ENCODE assay signal across 12 cellular contexts in the genomic region with DNA sequence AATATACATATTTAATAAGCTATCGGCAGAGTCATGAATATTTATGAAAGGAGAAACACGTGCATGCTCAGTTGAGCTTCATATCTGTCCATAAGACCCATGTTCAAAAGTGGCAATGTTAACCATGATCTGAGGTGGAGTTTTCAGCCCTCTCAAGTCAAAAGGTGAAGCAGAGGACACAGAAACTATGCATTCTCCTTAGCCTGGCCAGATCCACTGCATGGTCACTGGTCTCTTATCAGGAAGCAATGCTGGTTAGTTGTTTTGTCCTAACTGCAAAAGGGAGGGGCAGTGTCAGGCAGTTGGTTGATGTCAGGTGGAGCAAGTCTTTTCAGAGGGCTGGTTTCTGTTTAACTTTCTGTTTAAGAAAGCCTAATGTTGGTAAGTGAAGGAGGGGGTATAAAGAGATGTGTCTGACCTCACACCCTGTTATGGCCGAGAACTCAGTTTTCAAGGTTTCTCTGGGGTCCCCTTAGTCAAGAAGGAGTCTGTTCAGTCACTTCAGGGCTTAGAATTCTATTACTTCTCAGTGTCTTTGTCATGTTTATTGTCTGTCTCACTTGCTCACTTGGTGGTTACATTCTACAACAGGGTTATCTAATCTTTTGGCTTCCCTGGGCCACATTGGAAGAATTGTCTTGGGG. TPM values are rescaled to one million over a fixed set of nuclear protein-coding genes. Genes with fewer than 3 reads are reported as not detected.
DNase-seq lines count a peak whose midpoint lies in the region; ATAC-seq and TF ChIP-seq lines count a peak whose summit lies in the region.
"Had no signal": no experiment of that assay in that cellular context is flagged by ENCODE, and none has a peak within 500 bp of the region (broad histone marks: within the 10 kb centered on the region; RNA-seq: fewer than 3 reads in every experiment).

No MANE protein-coding gene starts in this region.

- H3K4me3 Mint-ChIP-seq in H9: peak overlapping the region in 1 of 2 experiments; percentile 18; a peak in 1 of 5 replicates
- no peak overlapping the region for H3K4me3 Mint-ChIP-seq in activated naive CD8-positive, alpha-beta T cell treated with anti-CD3 and anti-CD28 coated beads, Interleukin-2, amount 10 ng/mL, durations not matched to agents 7 days and 5 days

- H3K14ac ChIP-seq in H9 (ENCODE audit: insufficient read depth, low read length): no peak overlapping the region

- no peak overlapping the region for H2BK15ac ChIP-seq in H9 (ENCODE audit: low read depth, low read length)
- no peak overlapping the region for H2BK15ac ChIP-seq in mesendoderm (replicated peaks; ENCODE audit: low read depth)

- no peaks in the 10 kb centered on the region for H3K23me2 ChIP-seq in H9 (ENCODE audit: insufficient read length, low read depth, low read length, poor library complexity, severe bottlenecking)

- TF ChIP-seq CTCF in H9 (conservative IDR thresholded peaks at IDR 0.05) (no peak), WERI-Rb-1 (IDR thresholded peaks at IDR 0.05; ENCODE audit: low read depth, low read length) (no peak)

- H3K27ac Mint-ChIP-seq in H9: peak overlapping the region; percentile 46 to 91 (median 60); a peak in 6 of 7 replicates
- peak overlapping the region; percentile 74 for H3K27ac Mint-ChIP-seq in activated naive CD8-positive, alpha-beta T cell treated with anti-CD3 and anti-CD28 coated beads, Interleukin-2, amount 10 ng/mL, durations not matched to agents 7 days and 5 days

- no peak overlapping the region for H3T11ph ChIP-seq in H9 (ENCODE audit: low read length)

- no peaks in the 10 kb centered on the region for H4K20me1 ChIP-seq in H9 (ENCODE audit: control insufficient read depth, insufficient read depth, insufficient read length)

- no peaks in the 10 kb centered on the region for H3K9me3 ChIP-seq in H9 (ENCODE audit: control insufficient read depth, low read depth, low read length)
- no peaks in the 10 kb centered on the region for H3K9me3 ChIP-seq in WERI-Rb-1 (ENCODE audit: severe bottlenecking)
- H3K9me3 ChIP-seq: gastrocnemius medialis had no signal

- peaks cover 15 to 39% (median 36%) of the 10 kb centered on the region in 3 experiments; a peak in 6 of 7 replicates for H3K36me3 Mint-ChIP-seq in H9 (ENCODE audit: insufficient read depth in 1 of 3, low read depth in 3 of 3)
- H3K36me3 Mint-ChIP-seq in activated naive CD8-positive, alpha-beta T cell treated with anti-CD3 and anti-CD28 coated beads, Interleukin-2, amount 10 ng/mL, durations not matched to agents 7 days and 5 days: peaks cover 12% of the 10 kb centered on the region

- DNase-seq in H9 (no peak), mesendoderm (peak; percentile 51), 8988T (no peak), WERI-Rb-1 (no peak)
- no peak for DNase-seq in activated naive CD8-positive, alpha-beta T cell treated with anti-CD3 and anti-CD28 coated beads, Interleukin-2, amount 10 ng/mL, durations not matched to agents 7 days and 5 days
- DNase-seq: activated CD8-positive, alpha-beta memory T cell treated with anti-CD3 and anti-CD28 coated beads for 24 hours; anterior cingulate cortex; gastrocnemius medialis had no signal

- no peaks in the 10 kb centered on the region for H3K79me2 ChIP-seq in H9 (ENCODE audit: insufficient read depth, low read length)
- peaks cover 5% of the 10 kb centered on the region for H3K79me2 ChIP-seq in mesendoderm (ENCODE audit: control insufficient read depth, insufficient read depth, low read length)

- H3K79me1 ChIP-seq in H9 (ENCODE audit: insufficient read depth, low read depth, low read length, poor library complexity, severe bottlenecking) (no peaks in the 10 kb centered on the region), mesendoderm (ENCODE audit: low read length) (peaks cover 8% of the 10 kb centered on the region)

- H3K23ac ChIP-seq in H9 (ENCODE audit: insufficient read length, low read depth, low read length) (no peak overlapping the region), mesendoderm (ENCODE audit: low read length) (no peak overlapping the region)

- no peak overlapping the region for H2AFZ ChIP-seq in H9 (ENCODE audit: low read length)

- no peak overlapping the region for H2BK12ac ChIP-seq in H9 (ENCODE audit: insufficient read length, low read depth, low read length)

- no peak overlapping the region for H4K8ac ChIP-seq in H9 (replicated peaks; ENCODE audit: insufficient read length, low read depth, low read length)
- no peak overlapping the region for H4K8ac ChIP-seq in mesendoderm (ENCODE audit: low read depth, low read length)

- H3K18ac ChIP-seq in H9 (ENCODE audit: insufficient read length, low read depth, low read length): no peak overlapping the region
- H3K18ac ChIP-seq in mesendoderm (ENCODE audit: low read length): no peak overlapping the region

- H3K9ac ChIP-seq in H9 (ENCODE audit: extremely low read depth, insufficient read length, low read length): no peak overlapping the region
- H3K9ac ChIP-seq in mesendoderm (ENCODE audit: low read length): no peak overlapping the region

- peak; percentile 72 for ATAC-seq in GM18498 (IDR thresholded peaks at IDR 0.05; ENCODE audit: unreplicated experiment)
- no peak for ATAC-seq in activated naive CD8-positive, alpha-beta T cell treated with anti-CD3 and anti-CD28 coated beads, Interleukin-2, amount 10 ng/mL, durations not matched to agents 7 days and 5 days (ENCODE audit: low read depth)
- no peak for ATAC-seq in GM19351 (IDR thresholded peaks at IDR 0.05; ENCODE audit: unreplicated experiment)
- ATAC-seq: gastrocnemius medialis had no signal

- H2AK5ac ChIP-seq in H9 (ENCODE audit: insufficient read length, low read length) (no peak overlapping the region), mesendoderm (ENCODE audit: low read length) (no peak overlapping the region)

- peaks cover 3% of the 10 kb centered on the region for H3K36me3 ChIP-seq in mesendoderm (ENCODE audit: control insufficient read depth, insufficient read depth, low read length)
- peaks cover 40% of the 10 kb centered on the region for H3K36me3 ChIP-seq in WERI-Rb-1

- no peak overlapping the region for H3K4ac ChIP-seq in H9 (ENCODE audit: low read depth, low read length)
- no peak overlapping the region for H3K4ac ChIP-seq in mesendoderm (ENCODE audit: low read depth, low read length)

- H2BK5ac ChIP-seq in H9 (ENCODE audit: insufficient read length, low read length) (no peak overlapping the region), mesendoderm (ENCODE audit: low read length) (no peak overlapping the region)

- no peak overlapping the region for H3K4me3 ChIP-seq in mesendoderm (ENCODE audit: low read length)
- H3K4me3 ChIP-seq in WERI-Rb-1 (ENCODE audit: low read depth, low read length): no peak overlapping the region
- H3K4me3 ChIP-seq: gastrocnemius medialis, smooth muscle cell had no signal

- no peak overlapping the region for H3K27ac ChIP-seq in H9 (ENCODE audit: insufficient read length, low read depth, low read length)
- H3K27ac ChIP-seq in mesendoderm (ENCODE audit: low read depth, low read length): no peak overlapping the region
- no peak overlapping the region for H3K27ac ChIP-seq in WERI-Rb-1
- H3K27ac ChIP-seq: gastrocnemius medialis, HL-60 had no signal

- H3K4me2 ChIP-seq in H9 (ENCODE audit: insufficient read depth, insufficient read length, low read length) (no peak overlapping the region), mesendoderm (ENCODE audit: low read length) (no peak overlapping the region)
- H3K4me2 ChIP-seq: smooth muscle cell had no signal

- H3K27me3 Mint-ChIP-seq in H9 (ENCODE audit: low read depth): no peaks in the 10 kb centered on the region
- H3K27me3 Mint-ChIP-seq in activated naive CD8-positive, alpha-beta T cell treated with anti-CD3 and anti-CD28 coated beads, Interleukin-2, amount 10 ng/mL, durations not matched to agents 7 days and 5 days: no peaks in the 10 kb centered on the region

- no peak overlapping the region for H3K56ac ChIP-seq in H9 (ENCODE audit: insufficient read length, low read depth, low read length)
- H3K56ac ChIP-seq in mesendoderm (ENCODE audit: low read length): no peak overlapping the region

- H4K91ac ChIP-seq in H9 (ENCODE audit: insufficient read length, low read depth, low read length): no peak overlapping the region

- H3K27me3 ChIP-seq in H9 (ENCODE audit: insufficient read depth, low read length) (no peaks in the 10 kb centered on the region), mesendoderm (ENCODE audit: insufficient read depth, low read length, poor library complexity) (no peaks in the 10 kb centered on the region), WERI-Rb-1 (ENCODE audit: insufficient read depth, low read depth, severe bottlenecking) (no peaks in the 10 kb centered on the region)
- H3K27me3 ChIP-seq: gastrocnemius medialis had no signal

- no CpG with 5 or more reads among the region's 3 CpGs for WGBS in H9 (ENCODE audit: extremely low coverage, insufficient read length, low lambda C conversion rate)
- no CpG with 5 or more reads among the region's 3 CpGs for WGBS in mesendoderm (ENCODE audit: extremely low coverage, insufficient coverage, low lambda C conversion rate)

- POLR2A ChIA-PET in activated naive CD8-positive, alpha-beta T cell treated with anti-CD3 and anti-CD28 coated beads, Interleukin-2, amount 10 ng/mL, durations not matched to agents 7 days and 5 days (lab: Charles Lee): interaction anchor here (0.6 to 1.2 kb wide), 4 partner anchors 11 to 202 kb away, joined by 3 to 6 read pairs (median 4); no protein-coding TSS in a partner anchor

- H2BK120ac ChIP-seq in H9 (ENCODE audit: low read depth, low read length, poor library complexity, severe bottlenecking) (no peak overlapping the region), mesendoderm (ENCODE audit: low read depth, low read length) (no peak overlapping the region)

- no peak overlapping the region for H2BK20ac ChIP-seq in H9 (ENCODE audit: low read depth, low read length, poor library complexity, severe bottlenecking)

- H3K4me1 ChIP-seq in H9 (ENCODE audit: insufficient read depth, low read length): no peaks in the 10 kb centered on the region
- H3K4me1 ChIP-seq in mesendoderm (ENCODE audit: control insufficient read depth, low read depth, low read length): no peaks in the 10 kb centered on the region

- H3K9me3 Mint-ChIP-seq in H9: no peaks in the 10 kb centered on the region
- no peaks in the 10 kb centered on the region for H3K9me3 Mint-ChIP-seq in activated naive CD8-positive, alpha-beta T cell treated with anti-CD3 and anti-CD28 coated beads, Interleukin-2, amount 10 ng/mL, durations not matched to agents 7 days and 5 days

- H4K5ac ChIP-seq in H9 (ENCODE audit: insufficient read length, low read depth, low read length) (no peak overlapping the region), mesendoderm (ENCODE audit: low read length) (no peak overlapping the region)

- H3K4me1 Mint-ChIP-seq in H9: peaks cover 15 to 16% of the 10 kb centered on the region in 2 experiments
- H3K4me1 Mint-ChIP-seq in activated naive CD8-positive, alpha-beta T cell treated with anti-CD3 and anti-CD28 coated beads, Interleukin-2, amount 10 ng/mL, durations not matched to agents 7 days and 5 days: peaks cover 14% of the 10 kb centered on the region

RNA-seq across cellular contexts. Expression of gene SELENOH, which starts 5.5 kb away (rescaled TPM):
- total RNA-seq in H9 (2021): 251 and 271 TPM in 2 replicates
- total RNA-seq in activated naive CD8-positive, alpha-beta T cell treated with anti-CD3 and anti-CD28 coated beads, Interleukin-2, amount 10 ng/mL, durations not matched to agents 7 days and 5 days: 100 to 1,000 TPM; 176 to 178 TPM
- 373 TPM for polyA plus RNA-seq in mesendoderm (2013, experiment 1 of 2)
- polyA plus RNA-seq in mesendoderm (2013, experiment 2 of 2): 375 TPM

RNA-seq across cellular contexts. Expression of gene BTBD18, which starts 15.8 kb away (rescaled TPM):
- not detected in 2 replicates for total RNA-seq in H9 (2021)
- total RNA-seq in activated naive CD8-positive, alpha-beta T cell treated with anti-CD3 and anti-CD28 coated beads, Interleukin-2, amount 10 ng/mL, durations not matched to agents 7 days and 5 days: not detected
- 0.01 TPM for polyA plus RNA-seq in mesendoderm (2013, experiment 1 of 2)
- not detected for polyA plus RNA-seq in mesendoderm (2013, experiment 2 of 2)
- total RNA-seq: gastrocnemius medialis, smooth muscle cell had no signal

RNA-seq across cellular contexts. Expression of gene TMX2, which starts 23.4 kb away (rescaled TPM):
- 91.1 and 91.3 TPM in 2 replicates for total RNA-seq in H9 (2021)
- total RNA-seq in activated naive CD8-positive, alpha-beta T cell treated with anti-CD3 and anti-CD28 coated beads, Interleukin-2, amount 10 ng/mL, durations not matched to agents 7 days and 5 days: 10 to 100 TPM; 61.6 to 64.7 TPM
- 92.4 TPM for polyA plus RNA-seq in mesendoderm (2013, experiment 1 of 2)
- 92.7 TPM for polyA plus RNA-seq in mesendoderm (2013, experiment 2 of 2)

RNA-seq across cellular contexts. Expression of gene MED19, which starts 23.8 kb away (rescaled TPM):
- total RNA-seq in H9 (2021): 17.6 and 17.9 TPM in 2 replicates
- 10 to 100 TPM; 13.1 to 14.0 TPM for total RNA-seq in activated naive CD8-positive, alpha-beta T cell treated with anti-CD3 and anti-CD28 coated beads, Interleukin-2, amount 10 ng/mL, durations not matched to agents 7 days and 5 days
- 28.2 TPM for polyA plus RNA-seq in mesendoderm (2013, experiment 1 of 2)
- polyA plus RNA-seq in mesendoderm (2013, experiment 2 of 2): 29.3 TPM

RNA-seq across cellular contexts. Expression of gene CTNND1, which starts 25.8 kb away (rescaled TPM):
- 164 and 166 TPM in 2 replicates for total RNA-seq in H9 (2021)
- 10 to 100 TPM in 1 of 2 experiments, 1 to 10 TPM in 1; 9.3 to 11.2 TPM for total RNA-seq in activated naive CD8-positive, alpha-beta T cell treated with anti-CD3 and anti-CD28 coated beads, Interleukin-2, amount 10 ng/mL, durations not matched to agents 7 days and 5 days
- 105 TPM for polyA plus RNA-seq in mesendoderm (2013, experiment 1 of 2)
- polyA plus RNA-seq in mesendoderm (2013, experiment 2 of 2): 102 TPM
